12 cellular contexts compared by ENCODE assay signal in the genomic region with DNA sequence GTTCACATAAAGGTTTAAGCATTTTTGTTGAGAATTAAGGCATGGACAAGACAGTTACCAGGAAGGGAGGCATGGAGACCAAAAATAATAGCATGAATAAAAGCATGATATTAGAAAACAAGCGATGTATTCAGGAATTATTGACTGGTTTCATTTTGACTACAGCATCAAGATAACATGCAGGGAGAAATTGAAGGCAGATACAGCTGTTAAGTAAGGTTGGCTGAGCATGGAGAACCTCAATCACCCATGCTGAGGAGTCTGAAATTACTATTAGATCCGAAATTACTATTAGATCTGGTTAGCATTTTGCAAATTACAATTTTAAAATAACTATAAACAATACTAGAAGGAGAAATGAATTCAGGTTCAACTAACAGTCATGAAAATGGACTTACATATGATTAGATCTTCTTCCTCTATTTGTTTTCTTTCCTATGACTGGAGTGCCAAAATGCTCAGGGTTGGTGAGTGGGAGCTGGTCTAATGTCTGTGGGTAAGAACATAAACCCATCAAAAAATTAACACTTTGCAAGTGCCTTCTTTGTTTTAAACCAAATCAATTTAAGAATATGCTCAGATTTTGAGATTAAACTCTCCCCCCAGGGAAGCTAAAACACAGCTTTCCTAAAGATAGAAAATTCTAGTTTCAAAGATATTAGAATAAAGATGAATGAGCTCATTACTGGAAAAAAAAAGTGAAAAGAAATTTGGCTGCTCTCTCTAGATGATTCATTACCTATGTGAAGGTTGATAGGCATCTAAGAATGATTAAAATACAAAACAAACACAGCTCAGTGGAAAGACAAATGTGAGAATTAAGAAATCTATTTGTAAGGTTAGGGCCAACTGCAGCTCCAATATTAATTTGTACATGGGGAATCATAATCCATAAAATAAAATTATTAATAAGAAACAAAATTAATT.
DNase-seq lines count a peak whose midpoint lies in the region; ATAC-seq and TF ChIP-seq lines count a peak whose summit lies in the region.
"Had no signal": no experiment of that assay in that cellular context is flagged by ENCODE, and none has a peak within 500 bp of the region (broad histone marks: within the 10 kb centered on the region; RNA-seq: fewer than 3 reads in every experiment).

No MANE protein-coding gene starts in this region.

- CTCF ChIA-PET in activated naive CD4-positive, alpha-beta T cell treated with anti-CD3 and anti-CD28 coated beads for 36 hours (lab: Charles Lee), result interaction anchor here (0.6 to 1.7 kb wide), 4 partner anchors 8 to 170 kb away, joined by 3 to 8 read pairs (median 3); no protein-coding TSS in a partner anchor

- DNase-seq in activated naive CD4-positive, alpha-beta T cell treated with anti-CD3 and anti-CD28 coated beads for 36 hours, result no peak
- peak; percentile 18 for DNase-seq in adipocyte (ENCODE audit: low read depth)
- peak; percentile 24 for DNase-seq in renal cortical epithelial cell (ENCODE audit: low read depth)
- DNase-seq in foreskin fibroblast, result no peak
- no peak for DNase-seq in AML-193 (lab: John Stamatoyannopoulos, UW)
- DNase-seq: C1 segment of cervical spinal cord; stimulated activated CD4-positive, alpha-beta T cell treated with anti-CD3 and anti-CD28 coated beads, Interleukin-1b, Interleukin-23, amount 100 ng/mL, for 48 hours; substantia nigra had no signal

- no peaks in the 10 kb centered on the region for H3K9me3 ChIP-seq in adipocyte (ENCODE audit: control insufficient read depth, low read length)
- H3K9me3 ChIP-seq: neutrophil had no signal

- no peaks in the 10 kb centered on the region for H3K27me3 Mint-ChIP-seq in activated naive CD4-positive, alpha-beta T cell treated with anti-CD3 and anti-CD28 coated beads, Interleukin-2, amount 50 U/mL, for 24 hours
- no peaks in the 10 kb centered on the region for H3K27me3 Mint-ChIP-seq in activated naive CD4-positive, alpha-beta T cell treated with anti-CD3 and anti-CD28 coated beads for 36 hours (ENCODE audit: low read depth)

- H3K36me3 Mint-ChIP-seq in activated naive CD4-positive, alpha-beta T cell treated with anti-CD3 and anti-CD28 coated beads, Interleukin-2, amount 50 U/mL, for 24 hours, result peaks cover 15% of the 10 kb centered on the region
- H3K36me3 Mint-ChIP-seq in activated naive CD4-positive, alpha-beta T cell treated with anti-CD3 and anti-CD28 coated beads for 36 hours (ENCODE audit: low read depth), result peaks cover 13% of the 10 kb centered on the region

- H3K4me3 ChIP-seq in adipocyte (ENCODE audit: low read length), result no peak overlapping the region
- H3K4me3 ChIP-seq in foreskin fibroblast (ENCODE audit: low read depth in 1 of 2, low read length in 2 of 2), result no peak overlapping the region

- intact Hi-C loops in activated naive CD4-positive, alpha-beta T cell treated with anti-CD3 and anti-CD28 coated beads for 36 hours (cut with micrococcal nuclease), result no loop called here

- H3K4me3 Mint-ChIP-seq in activated naive CD4-positive, alpha-beta T cell treated with anti-CD3 and anti-CD28 coated beads, Interleukin-2, amount 50 U/mL, for 24 hours, result peak overlapping the region; percentile 62
- no peak overlapping the region for H3K4me3 Mint-ChIP-seq in activated naive CD4-positive, alpha-beta T cell treated with anti-CD3 and anti-CD28 coated beads for 36 hours

- no peak overlapping the region for H3K9ac ChIP-seq in adipocyte (ENCODE audit: low read length)

- TF ChIP-seq CTCF in foreskin fibroblast (IDR thresholded peaks at IDR 0.05; ENCODE audit: low read depth, low read length), result no peak

- H3K36me3 ChIP-seq in adipocyte (ENCODE audit: control insufficient read depth, insufficient read depth, low read length, severe bottlenecking), result peaks cover 8% of the 10 kb centered on the region

- ATAC-seq in HG03432 (IDR thresholded peaks at IDR 0.05; ENCODE audit: unreplicated experiment), result peak; percentile 63
- ATAC-seq in HG03196 (IDR thresholded peaks at IDR 0.05; ENCODE audit: unreplicated experiment), result no peak

- H3K27ac Mint-ChIP-seq in activated naive CD4-positive, alpha-beta T cell treated with anti-CD3 and anti-CD28 coated beads, Interleukin-2, amount 50 U/mL, for 24 hours, result peak overlapping the region; percentile 85
- no peak overlapping the region for H3K27ac Mint-ChIP-seq in activated naive CD4-positive, alpha-beta T cell treated with anti-CD3 and anti-CD28 coated beads for 36 hours

- peaks cover 41% of the 10 kb centered on the region for H3K4me1 Mint-ChIP-seq in activated naive CD4-positive, alpha-beta T cell treated with anti-CD3 and anti-CD28 coated beads, Interleukin-2, amount 50 U/mL, for 24 hours
- peaks cover 41% of the 10 kb centered on the region for H3K4me1 Mint-ChIP-seq in activated naive CD4-positive, alpha-beta T cell treated with anti-CD3 and anti-CD28 coated beads for 36 hours (ENCODE audit: low read depth)

- H3K4me1 ChIP-seq in adipocyte (ENCODE audit: control insufficient read depth, insufficient read depth, low read length), result peaks cover 6% of the 10 kb centered on the region

- H3K9me3 Mint-ChIP-seq in activated naive CD4-positive, alpha-beta T cell treated with anti-CD3 and anti-CD28 coated beads, Interleukin-2, amount 50 U/mL, for 24 hours, result no peaks in the 10 kb centered on the region
- no peaks in the 10 kb centered on the region for H3K9me3 Mint-ChIP-seq in activated naive CD4-positive, alpha-beta T cell treated with anti-CD3 and anti-CD28 coated beads for 36 hours

- H3K27me3 ChIP-seq in adipocyte (replicated peaks; ENCODE audit: control insufficient read depth, insufficient read depth, low read length), result no peaks in the 10 kb centered on the region
- H3K27me3 ChIP-seq: neutrophil had no signal

Comparison
In these comparisons a context has a peak if more than half of its experiments do, and no peak if none do; other contexts are left out.
1. DNase-seq: peak in adipocyte (single experiment) and renal cortical epithelial cell (single experiment); none in activated naive CD4-positive, alpha-beta T cell treated with anti-CD3 and anti-CD28 coated beads for 36 hours (single experiment), foreskin fibroblast (0 of 2) and AML-193 (0 of 2).